In genomic region chr20:48832423-48832735, GRCh38 we compare ENCODE assay signal across 14 cellular contexts. TPM values are rescaled to one million over a fixed set of nuclear protein-coding genes. Genes with fewer than 3 reads are reported as not detected.
DNase-seq lines count a peak whose midpoint lies in the region; ATAC-seq, FAIRE-seq and TF ChIP-seq lines count a peak whose summit lies in the region.
"Had no signal": no experiment of that assay in that cellular context is flagged by ENCODE, and none has a peak within 500 bp of the region (broad histone marks: within the 10 kb centered on the region; RNA-seq: fewer than 3 reads in every experiment).

No MANE protein-coding gene starts in this region.

- H3K4me1 ChIP-seq in K562 (replicated peaks in 1 of 2; ENCODE audit: control insufficient read depth in 2 of 2, insufficient read depth in 2 of 2, low read length in 2 of 2): peaks cover 26 to 35% of the 10 kb centered on the region in 2 experiments
- H3K4me1 ChIP-seq in osteoblast (ENCODE audit: insufficient read depth, low read length): peaks cover 11% of the 10 kb centered on the region

- H3K4me3 Mint-ChIP-seq in CD14-positive monocyte: peak overlapping the region; percentile 5 to 74

- no peaks in the 10 kb centered on the region for H3K9me1 ChIP-seq in K562 (ENCODE audit: control insufficient read depth, insufficient read depth, low read length)

- no peaks in the 10 kb centered on the region for H3K27me3 Mint-ChIP-seq in CD14-positive monocyte (ENCODE audit: low read depth in 3 of 3)

- H3K36me3 Mint-ChIP-seq in CD14-positive monocyte: no peaks in the 10 kb centered on the region

- H3K36me3 ChIP-seq in K562 (ENCODE audit: control insufficient read depth, insufficient read depth, low read length): no peaks in the 10 kb centered on the region
- H3K36me3 ChIP-seq in osteoblast (ENCODE audit: insufficient read depth, low read length): no peaks in the 10 kb centered on the region
- H3K36me3 ChIP-seq: ascending aorta had no signal

- no peak overlapping the region for H3K27ac ChIP-seq in K562 (ENCODE audit: extremely low read depth, low read depth, low read length)
- no peak overlapping the region for H3K27ac ChIP-seq in osteoblast (ENCODE audit: low read depth, low read length)
- H3K27ac ChIP-seq: hepatocyte had no signal

- FAIRE-seq in K562 (lab: Jason Lieb, UNC): no peak
- FAIRE-seq: small intestine had no signal

- intact Hi-C loops in CD14-positive monocyte (cut with micrococcal nuclease): loop anchor here (5.0 kb wide), 2 partner anchors 55 to 70 kb away; no protein-coding TSS in a partner anchor
- intact Hi-C loops in K562 (cut with micrococcal nuclease): no loop called here

- in situ Hi-C loops in K562 (cut with MboI): no loop called here

- POLR2A ChIA-PET in K562 (lab: Yijun Ruan, JAX): interaction anchor here (0.7 to 0.8 kb wide), 2 partner anchors 9 to 63 kb away, joined by 3 to 4 read pairs; no protein-coding TSS in a partner anchor

- no peak for ATAC-seq in K562
- ATAC-seq in HG03571 (IDR thresholded peaks at IDR 0.05; ENCODE audit: unreplicated experiment): no peak
- no peak for ATAC-seq in GM19351 (IDR thresholded peaks at IDR 0.05; ENCODE audit: unreplicated experiment)
- no peak for ATAC-seq in omental fat pad (ENCODE audit: low FRiP score)
- no peak for ATAC-seq in GM21515 (IDR thresholded peaks at IDR 0.05; ENCODE audit: unreplicated experiment)

- H3K4me1 Mint-ChIP-seq in CD14-positive monocyte: peaks cover 43% of the 10 kb centered on the region

- WGBS in K562 (ENCODE audit: insufficient coverage, low coverage, missing lambda C conversion rate): 19% methylated on average over 4 of the region's 4 CpGs

- no peaks in the 10 kb centered on the region for H3K9me3 ChIP-seq in K562 (replicated peaks; ENCODE audit: control insufficient read depth, insufficient read depth, low read depth, low read length)
- no peaks in the 10 kb centered on the region for H3K9me3 ChIP-seq in osteoblast (ENCODE audit: low read depth, low read length)
- H3K9me3 ChIP-seq: ascending aorta had no signal

- DNase-seq in CD14-positive monocyte (ENCODE audit: low spot score): peak; percentile 67
- peak; percentile 76 for DNase-seq in MV-4-11 (lab: John Stamatoyannopoulos, UW)
- no peak for DNase-seq in K562 (ENCODE audit: extremely low read depth in 1 of 4, low spot score in 3 of 4)
- peak; percentile 51 for DNase-seq in osteoblast (ENCODE audit: insufficient read length, low spot score, missing footprints)
- DNase-seq in omental fat pad (ENCODE audit: low spot score): no peak
- DNase-seq: NCI-H1092, NCI-H524 treated with DMSO at 0.1 percent for 48 hours, small intestine, T-helper 2 cell had no signal

- H3K9me3 Mint-ChIP-seq in CD14-positive monocyte: no peaks in the 10 kb centered on the region

- CTCF ChIA-PET in K562 (lab: Yijun Ruan, JAX; ENCODE audit: low intra/inter-chr PET ratio): no interaction called here

- H4K20me1 ChIP-seq in K562 (replicated peaks; ENCODE audit: control insufficient read depth, insufficient read depth, low read length): no peaks in the 10 kb centered on the region
- no peaks in the 10 kb centered on the region for H4K20me1 ChIP-seq in osteoblast (ENCODE audit: insufficient read depth, low read length)

- BruUV-seq in K562 (replicated peaks; lab: Mats Ljungman, UMichigan): no TSS peak

- no peak for TF ChIP-seq EP300 in K562 (IDR thresholded peaks at IDR 0.05; ENCODE audit: low read length)

- H3K9ac ChIP-seq in K562 (ENCODE audit: insufficient read depth in 1 of 2, low read depth in 2 of 2, low read length in 2 of 2): no peak overlapping the region; a peak in 1 of 4 replicates

- H2AFZ ChIP-seq in K562 (ENCODE audit: low read depth, low read length): no peak overlapping the region; the same call in 1 of the 2 replicates
- H2AFZ ChIP-seq in osteoblast (ENCODE audit: low read length): no peak overlapping the region
- H2AFZ ChIP-seq: hepatocyte had no signal

- TF ChIP-seq POLR2A in K562 (conservative IDR thresholded peaks at IDR 0.05): no peak

- H3K4me2 ChIP-seq in K562 (ENCODE audit: insufficient read depth, low read length) (no peak overlapping the region), osteoblast (ENCODE audit: insufficient read depth, low read length) (peak overlapping the region; percentile 17)
- H3K4me2 ChIP-seq: hepatocyte had no signal

- TF ChIP-seq CTCF in CD14-positive monocyte (IDR thresholded peaks at IDR 0.05) (no peak), K562 (IDR thresholded peaks at IDR 0.05 in 2 of 3, conservative IDR thresholded peaks at IDR 0.05 in 1 of 3; ENCODE audit: insufficient read depth in 2 of 3, low read depth in 1 of 3, low read length in 3 of 3) (no peak), osteoblast (IDR thresholded peaks at IDR 0.05; ENCODE audit: extremely low read depth, low read depth, low read length) (no peak), omental fat pad (IDR thresholded peaks at IDR 0.05) (no peak)

- peak overlapping the region; percentile 86 to 93 (median 88) for H3K27ac Mint-ChIP-seq in CD14-positive monocyte

- H3K79me2 ChIP-seq in K562 (ENCODE audit: control insufficient read depth, insufficient read depth, low read length) (no peaks in the 10 kb centered on the region), osteoblast (ENCODE audit: insufficient read depth, low read length) (no peaks in the 10 kb centered on the region)
- H3K79me2 ChIP-seq: hepatocyte had no signal

- no peak for TF ChIP-seq RAD21 in K562 (CRISPR knock-in tag; conservative IDR thresholded peaks at IDR 0.05 in 1 of 2, IDR thresholded peaks at IDR 0.05 in 1 of 2)

- H3K27me3 ChIP-seq in K562 (ENCODE audit: control insufficient read depth in 2 of 2, insufficient read depth in 2 of 2, low read length in 2 of 2): no peaks in the 10 kb centered on the region
- peaks cover 4% of the 10 kb centered on the region for H3K27me3 ChIP-seq in osteoblast (ENCODE audit: insufficient read depth, low read length)
- H3K27me3 ChIP-seq: ascending aorta had no signal

- H3K4me3 ChIP-seq in K562: no peak overlapping the region
- H3K4me3 ChIP-seq in osteoblast (ENCODE audit: insufficient read depth, low read length): no peak overlapping the region
- H3K4me3 ChIP-seq: ascending aorta, hepatocyte had no signal

TF ChIP-seq in K562, 482 proteins besides CTCF, POLR2A, EP300 and RAD21:
- TF ChIP-seq SPI1 (IDR thresholded peaks at IDR 0.05; ENCODE audit: borderline replicate concordance, low read depth, low read length) (peak; percentile 80; the same call in 1 of the 2 replicates), ID3 (CRISPR knock-in tag; IDR thresholded peaks at IDR 0.05) (no peak), ID3 (tag; IDR thresholded peaks at IDR 0.05) (no peak)

RNA-seq across cellular contexts. Expression of gene PREX1, which starts 4.6 kb away (rescaled TPM):
- 10 to 100 TPM; 24.3 to 27.5 TPM for polyA plus RNA-seq in CD14-positive monocyte
- 7.3 and 17.0 TPM in 2 replicates for total RNA-seq in K562 (2011; cell fraction: chromatin; rRNA removed; ENCODE audit: low replicate concordance)
- total RNA-seq in K562 (2011; cell fraction: nucleolus; rRNA removed): 5.9 and 8.0 TPM in 2 replicates
- total RNA-seq in K562 (2011; cell fraction: nucleoplasm; rRNA removed): 7.9 and 9.6 TPM in 2 replicates
- 5.4 and 9.3 TPM in 2 replicates for total RNA-seq in K562 (2014; rRNA removed)
- total RNA-seq in K562 (2014; rRNA removed; fragmentation: Illumina TruSeq; extraction: Trizol): 3.3 and 5.1 TPM in 2 replicates
- 4.7 and 4.8 TPM in 2 replicates for total RNA-seq in K562 (2015; rRNA removed; fragmentation: Illumina TruSeq; extraction: Trizol)
- 9.0 and 10.4 TPM in 2 replicates for total RNA-seq in K562 (2021)
- 1.8 and 4.9 TPM in 2 replicates for polyA plus RNA-seq in K562 (2011; rRNA removed)
- polyA plus RNA-seq in K562 (2011; cell fraction: cytosol; rRNA removed): 2.5 and 2.6 TPM in 2 replicates
- polyA plus RNA-seq in K562 (2011; cell fraction: nucleus; rRNA removed): 5.3 and 7.3 TPM in 2 replicates
- polyA plus RNA-seq in K562 (2012): 5.7 and 10.6 TPM in 2 replicates
- polyA plus RNA-seq in K562 (2014; fragmentation: Illumina TruSeq; extraction: Trizol): 5.5 and 6.1 TPM in 2 replicates
- 1 to 10 TPM in 1 of 2 experiments, under 1 TPM in 1; 0.37 to 1.6 TPM for polyA plus RNA-seq in K562 (2014; fragmentation: Nextera tagmentation; extraction: Ambion mirVana)
- 4.2 and 4.4 TPM in 2 replicates for polyA plus RNA-seq in K562 (2014; rRNA removed)
- 3.3 and 4.7 TPM in 2 replicates for polyA minus RNA-seq in K562 (2011; rRNA and poly(A)+ RNA removed)
- polyA minus RNA-seq in K562 (2011; cell fraction: cytosol; rRNA and poly(A)+ RNA removed): 1.6 and 4.8 TPM in 2 replicates
- polyA minus RNA-seq in K562 (2011; cell fraction: nucleus; rRNA and poly(A)+ RNA removed): 2.7 and 8.8 TPM in 2 replicates
- 12.7 and 14.1 TPM in 2 replicates for total RNA-seq in osteoblast
- total RNA-seq in omental fat pad: 100 to 1,000 TPM in 1 of 4 donors, 10 to 100 TPM in 3; 29.5 to 121 (median 40.9) TPM

Comparison
In these comparisons a context has a peak if more than half of its experiments do, and no peak if none do; other contexts are left out.
1. DNase-seq: peak in CD14-positive monocyte (single experiment), MV-4-11 (single experiment) and osteoblast (single experiment); none in K562 (0 of 4) and omental fat pad (single experiment).